In the genomic region with DNA sequence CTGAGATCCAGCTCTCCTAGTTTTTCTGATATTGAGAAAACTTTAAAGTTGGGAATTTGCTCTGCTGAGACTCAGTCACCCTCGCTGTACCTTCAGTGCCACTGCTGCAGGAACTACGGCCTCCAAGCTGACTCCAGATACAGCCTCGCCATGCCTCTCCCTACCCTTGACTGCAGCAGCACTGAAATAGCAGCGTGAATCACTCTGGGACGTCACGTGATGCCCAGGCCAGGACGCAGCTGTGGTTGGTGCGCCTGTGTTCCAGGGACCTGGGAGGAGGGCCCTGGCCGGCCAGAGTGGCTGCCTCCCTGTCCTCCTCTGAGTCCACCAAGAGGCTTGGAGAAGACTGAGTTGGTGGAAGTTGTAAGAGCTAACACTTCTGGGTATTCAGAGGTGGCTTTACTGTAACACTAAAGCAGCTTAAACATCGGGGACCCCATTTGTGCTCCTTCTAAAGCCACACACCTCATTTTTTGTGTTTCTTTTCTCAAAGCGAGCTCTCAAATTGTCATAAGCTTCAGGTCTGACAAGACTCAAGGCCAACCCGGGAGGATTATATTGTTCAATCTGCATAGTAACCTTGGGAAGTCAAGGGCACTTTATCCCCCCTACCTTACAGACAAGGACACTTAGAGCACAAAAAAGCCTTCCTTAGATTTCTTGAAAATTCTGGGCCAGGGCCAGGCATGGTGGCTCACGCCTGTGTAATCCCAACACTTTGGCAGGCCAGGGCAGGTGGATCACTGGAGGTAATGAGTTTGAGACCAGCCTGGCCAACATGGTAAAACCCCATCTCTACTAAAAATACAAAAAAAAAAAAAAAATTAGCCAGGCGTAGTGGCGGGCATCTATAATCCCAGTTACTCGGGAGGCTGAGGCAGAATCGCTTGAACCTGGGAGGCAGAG, we compare ENCODE assay signal across 8 cellular contexts. TPM values are rescaled to one million over a fixed set of nuclear protein-coding genes. Genes with fewer than 3 reads are reported as not detected.
DNase-seq lines count a peak whose midpoint lies in the region; ATAC-seq and TF ChIP-seq lines count a peak whose summit lies in the region.

No MANE protein-coding gene starts in this region.

- H3K4me3 ChIP-seq in BE2C (ENCODE audit: low read depth, low read length): peak overlapping the region; percentile 31
- peak overlapping the region; percentile 49 for H3K4me3 ChIP-seq in GM23248

- peaks cover 14% of the 10 kb centered on the region for H3F3A ChIP-seq in GM23248 (ENCODE audit: insufficient read depth)

- peak overlapping the region; percentile 80 for H2AFZ ChIP-seq in GM23248

- H3K27ac ChIP-seq in GM23248: peak overlapping the region; percentile 53

- no peaks in the 10 kb centered on the region for H3K9me3 ChIP-seq in BE2C
- no peaks in the 10 kb centered on the region for H3K9me3 ChIP-seq in GM23248 (ENCODE audit: low read depth)

- peak overlapping the region; percentile 75 for H3K4me2 ChIP-seq in GM23248 (ENCODE audit: unreplicated experiment)

- H4K20me1 ChIP-seq in GM23248 (ENCODE audit: insufficient read depth): no peaks in the 10 kb centered on the region

- H3K27me3 ChIP-seq in BE2C: no peaks in the 10 kb centered on the region
- no peaks in the 10 kb centered on the region for H3K27me3 ChIP-seq in GM23248 (replicated peaks; ENCODE audit: insufficient read depth)

- TF ChIP-seq CTCF in BE2C (IDR thresholded peaks at IDR 0.05; ENCODE audit: low read depth, low read length): no peak

- DNase-seq in BE2C: peak; percentile 87
- peak; percentile 97 for DNase-seq in GM23248
- peak; percentile 85 for DNase-seq in NOMO-1 treated with DMSO at 0.1 percent for 48 hours (lab: John Stamatoyannopoulos, UW; ENCODE audit: unreplicated experiment)
- peak; percentile 4 for DNase-seq in activated effector memory CD4-positive, alpha-beta T cell treated with Interleukin-2 at 50 U/mL for 16 hours
- peak; percentile 83 for DNase-seq in foreskin melanocyte
- peak; percentile 84 for DNase-seq in non-pigmented ciliary epithelial cell (ENCODE audit: low read depth)

- H3K79me2 ChIP-seq in GM23248 (ENCODE audit: insufficient read depth): peaks cover 27% of the 10 kb centered on the region

- no peaks in the 10 kb centered on the region for H3K36me3 ChIP-seq in BE2C
- H3K36me3 ChIP-seq in GM23248 (ENCODE audit: low read depth): no peaks in the 10 kb centered on the region

- H3K4me1 ChIP-seq in BE2C: no peaks in the 10 kb centered on the region; the same call in 1 of the 2 replicates
- peaks cover 14% of the 10 kb centered on the region for H3K4me1 ChIP-seq in GM23248 (ENCODE audit: insufficient read depth)

- in situ Hi-C loops in GM23248 (cut with MboI): no loop called here

- H3K9ac ChIP-seq in GM23248: peak overlapping the region; percentile 63

- no peaks in the 10 kb centered on the region for H3K9me2 ChIP-seq in GM23248 (ENCODE audit: insufficient read depth)

- WGBS in GM23248 (ENCODE audit: low coverage in 1 of 2, low lambda C conversion rate in 2 of 2, missing lambda C conversion rate in 2 of 2), 2 experiments: 33 to 36% methylated on average over 17 of the region's 17 CpGs

- no peak for ATAC-seq in HG03097 (IDR thresholded peaks at IDR 0.05; ENCODE audit: low FRiP score, unreplicated experiment)
- ATAC-seq in HG03457 (IDR thresholded peaks at IDR 0.05; ENCODE audit: unreplicated experiment): no peak

RNA-seq across cellular contexts. Expression of a gene that starts 4.2 kb away (rescaled TPM):
- 313 TPM for polyA plus RNA-seq in BE2C (2012; ENCODE audit: insufficient read depth, insufficient read length, low read depth)
- 115 and 123 TPM in 2 replicates for total RNA-seq in GM23248 (2014; rRNA removed; shearing (Covaris generic))
- 128 and 132 TPM in 2 replicates for polyA plus RNA-seq in GM23248 (2016; fragmentation: Nextera tagmentation; extraction: Ambion mirVana)

RNA-seq across cellular contexts. Expression of a gene that starts 15.8 kb away (rescaled TPM):
- 24.5 TPM for polyA plus RNA-seq in BE2C (2012; ENCODE audit: insufficient read depth, insufficient read length, low read depth)
- 21.0 and 403 TPM in 2 replicates for total RNA-seq in GM23248 (2014; rRNA removed; shearing (Covaris generic))
- polyA plus RNA-seq in GM23248 (2016; fragmentation: Nextera tagmentation; extraction: Ambion mirVana): 18.6 and 21.2 TPM in 2 replicates

RNA-seq across cellular contexts. Expression of a gene that starts 24.8 kb away (rescaled TPM):
- 9.3 TPM for polyA plus RNA-seq in BE2C (2012; ENCODE audit: insufficient read depth, insufficient read length, low read depth)
- 0.51 and 3.9 TPM in 2 replicates for total RNA-seq in GM23248 (2014; rRNA removed; shearing (Covaris generic))
- polyA plus RNA-seq in GM23248 (2016; fragmentation: Nextera tagmentation; extraction: Ambion mirVana): 1.5 and 2.5 TPM in 2 replicates

RNA-seq across cellular contexts. Expression of a gene that starts 44.2 kb away (rescaled TPM):
- 39.6 TPM for polyA plus RNA-seq in BE2C (2012; ENCODE audit: insufficient read depth, insufficient read length, low read depth)
- 53.7 and 66.0 TPM in 2 replicates for total RNA-seq in GM23248 (2014; rRNA removed; shearing (Covaris generic))
- 50.7 and 54.7 TPM in 2 replicates for polyA plus RNA-seq in GM23248 (2016; fragmentation: Nextera tagmentation; extraction: Ambion mirVana)

RNA-seq across cellular contexts. Expression of a gene that starts 44.3 kb away (rescaled TPM):
- polyA plus RNA-seq in BE2C (2012; ENCODE audit: insufficient read depth, insufficient read length, low read depth): 43.8 TPM
- 75.9 and 97.9 TPM in 2 replicates for total RNA-seq in GM23248 (2014; rRNA removed; shearing (Covaris generic))
- 74.5 and 78.9 TPM in 2 replicates for polyA plus RNA-seq in GM23248 (2016; fragmentation: Nextera tagmentation; extraction: Ambion mirVana)

Comparison
In these comparisons a context has a peak if more than half of its experiments do, and no peak if none do; other contexts are left out.
1. DNase-seq: peak in every context shown above with its lines; median percentile 97 in GM23248; 87 in BE2C; 85 in NOMO-1 treated with DMSO at 0.1 percent for 48 hours; 84 in non-pigmented ciliary epithelial cell; 83 in foreskin melanocyte; 4 in activated effector memory CD4-positive, alpha-beta T cell treated with Interleukin-2 at 50 U/mL for 16 hours.